15 cellular contexts compared by ENCODE assay signal in the genomic region with DNA sequence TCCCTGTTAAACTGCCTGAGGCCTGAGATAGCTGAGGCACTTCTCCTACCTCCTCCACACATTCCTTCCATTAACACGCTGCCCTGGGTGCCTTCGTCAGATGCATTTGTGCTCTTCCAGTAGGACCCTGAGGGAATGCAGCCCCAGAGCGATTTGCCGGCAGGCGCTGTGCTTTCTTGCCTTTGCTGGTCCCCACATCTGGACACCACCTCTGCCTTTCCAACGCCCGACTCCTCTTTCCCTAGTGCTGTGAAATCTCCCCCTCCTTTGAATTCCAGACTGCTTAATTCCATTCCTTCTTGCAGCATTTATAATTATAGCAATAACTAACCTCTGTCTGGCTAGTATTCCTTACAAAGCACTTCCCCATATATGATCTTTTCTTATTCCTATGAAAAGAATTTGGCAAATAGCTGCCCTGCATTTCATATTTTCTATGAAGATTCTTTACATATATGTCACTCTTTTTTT.
DNase-seq lines count a peak whose midpoint lies in the region; ATAC-seq, FAIRE-seq and TF ChIP-seq lines count a peak whose summit lies in the region.
"Had no signal": no experiment of that assay in that cellular context is flagged by ENCODE, and none has a peak within 500 bp of the region (broad histone marks: within the 10 kb centered on the region; RNA-seq: fewer than 3 reads in every experiment).

No MANE protein-coding gene starts in this region.

- DNase-seq in GM03348 (ENCODE audit: low spot score) (peak; percentile 62), adipocyte (ENCODE audit: low read depth) (peak; percentile 64), keratinocyte (ENCODE audit: low read depth, low spot score) (no peak), suprapubic skin (ENCODE audit: low spot score in 2 of 2) (no peak), thyroid gland (no peak)
- DNase-seq: activated CD4-positive, CD25-positive, alpha-beta regulatory T cell; amygdala; glutamatergic neuron; NCI-H1092; nucleus accumbens had no signal

- H3K27me3 ChIP-seq in adipocyte (replicated peaks; ENCODE audit: control insufficient read depth, insufficient read depth, low read length), result no peaks in the 10 kb centered on the region
- H3K27me3 ChIP-seq in keratinocyte (ENCODE audit: control insufficient read depth, extremely low read depth, insufficient read depth, low read length), result no peaks in the 10 kb centered on the region
- no peaks in the 10 kb centered on the region for H3K27me3 ChIP-seq in suprapubic skin
- H3K27me3 ChIP-seq in thyroid gland, result no peaks in the 10 kb centered on the region
- H3K27me3 ChIP-seq: BLaER1 treated with 17β-estradiol and CSF1 and Interleukin-3, amounts not matched to agents 10 nM and 100 nM had no signal

- H2AFZ ChIP-seq in keratinocyte (ENCODE audit: control insufficient read depth, low read length), result peak overlapping the region; percentile 52
- H2AFZ ChIP-seq: PC-9 had no signal

- H3K4me1 ChIP-seq in adipocyte (ENCODE audit: control insufficient read depth, insufficient read depth, low read length), result no peaks in the 10 kb centered on the region
- H3K4me1 ChIP-seq in keratinocyte (ENCODE audit: control insufficient read depth, extremely low read depth, insufficient read depth, low read length), result peaks cover 28% of the 10 kb centered on the region
- H3K4me1 ChIP-seq in suprapubic skin, result peaks cover 4% of the 10 kb centered on the region
- no peaks in the 10 kb centered on the region for H3K4me1 ChIP-seq in thyroid gland
- H3K4me1 ChIP-seq: BLaER1 treated with 17β-estradiol and CSF1 and Interleukin-3, amounts not matched to agents 10 nM and 100 nM had no signal

- no peak for TF ChIP-seq EP300 in suprapubic skin (IDR thresholded peaks at IDR 0.05)

- WGBS in suprapubic skin, result 71% methylated on average over 7 of the region's 7 CpGs
- WGBS in thyroid gland, 2 donors, result 84 to 89% methylated on average over 7 of the region's 7 CpGs

- no peak overlapping the region for H3K9ac ChIP-seq in adipocyte (ENCODE audit: low read length)
- H3K9ac ChIP-seq in keratinocyte (ENCODE audit: control insufficient read depth, extremely low read depth, insufficient read depth, low read length), result no peak overlapping the region
- H3K9ac ChIP-seq: BLaER1 treated with 17β-estradiol and CSF1 and Interleukin-3, amounts not matched to agents 10 nM and 100 nM had no signal

- dilution Hi-C loops in keratinocyte (cut with MboI; ENCODE audit: extremely low pct_ligation_motif_present, low sequenced_read_pairs), result no loop called here

- FAIRE-seq in keratinocyte (lab: Jason Lieb, UNC), result no peak
- FAIRE-seq: colon had no signal

- H3K36me3 ChIP-seq in adipocyte (ENCODE audit: control insufficient read depth, insufficient read depth, low read length, severe bottlenecking) (no peaks in the 10 kb centered on the region), keratinocyte (ENCODE audit: control insufficient read depth in 2 of 2, extremely low read depth in 1 of 2, insufficient read depth in 2 of 2, low read length in 2 of 2) (no peaks in the 10 kb centered on the region), suprapubic skin (no peaks in the 10 kb centered on the region), thyroid gland (no peaks in the 10 kb centered on the region)
- H3K36me3 ChIP-seq: BLaER1 treated with 17β-estradiol and CSF1 and Interleukin-3, amounts not matched to agents 10 nM and 100 nM had no signal

- no peak for TF ChIP-seq CTCF in keratinocyte (optimal IDR thresholded peaks at IDR 0.05 in 1 of 3, IDR thresholded peaks at IDR 0.05 in 1 of 3, conservative IDR thresholded peaks at IDR 0.05 in 1 of 3; ENCODE audit: extremely low read depth in 1 of 3, insufficient read depth in 2 of 3, low read length in 3 of 3)
- TF ChIP-seq CTCF in suprapubic skin (IDR thresholded peaks at IDR 0.05), result no peak
- no peak for TF ChIP-seq CTCF in thyroid gland (IDR thresholded peaks at IDR 0.05)

- peak overlapping the region; percentile 4 for H3K4me2 ChIP-seq in keratinocyte (ENCODE audit: control insufficient read depth, extremely low read depth, insufficient read depth, low read depth, low read length)
- H3K4me2 ChIP-seq: BLaER1 treated with 17β-estradiol and CSF1 and Interleukin-3, amounts not matched to agents 10 nM and 100 nM had no signal

- H3K27ac ChIP-seq in keratinocyte (ENCODE audit: control insufficient read depth, insufficient read depth, low read length) (peak overlapping the region; percentile 5), suprapubic skin (peak overlapping the region; percentile 17), thyroid gland (no peak overlapping the region)
- H3K27ac ChIP-seq: BLaER1 treated with 17β-estradiol and CSF1 and Interleukin-3, amounts not matched to agents 10 nM and 100 nM; PC-9 had no signal

- no peak overlapping the region for H3K4me3 ChIP-seq in adipocyte (ENCODE audit: low read length)
- H3K4me3 ChIP-seq in keratinocyte (ENCODE audit: control insufficient read depth in 2 of 3, extremely low read depth in 1 of 3, insufficient read depth in 2 of 3, low read depth in 1 of 3, low read length in 3 of 3), result no peak overlapping the region
- H3K4me3 ChIP-seq in suprapubic skin, result no peak overlapping the region
- no peak overlapping the region for H3K4me3 ChIP-seq in thyroid gland (replicated peaks in 1 of 3)
- H3K4me3 ChIP-seq: BLaER1 treated with 17β-estradiol and CSF1 and Interleukin-3, amounts not matched to agents 10 nM and 100 nM; PC-9 had no signal

- no peaks in the 10 kb centered on the region for H3K79me2 ChIP-seq in keratinocyte (ENCODE audit: control insufficient read depth, insufficient read depth, low read length)

- no peaks in the 10 kb centered on the region for H3K9me1 ChIP-seq in keratinocyte (ENCODE audit: control insufficient read depth, extremely low read depth, insufficient read depth, low read length)

- TF ChIP-seq POLR2A in suprapubic skin (IDR thresholded peaks at IDR 0.05), result no peak
- no peak for TF ChIP-seq POLR2A in thyroid gland (IDR thresholded peaks at IDR 0.05)

- H3K9me3 ChIP-seq in adipocyte (ENCODE audit: control insufficient read depth, low read length), result no peaks in the 10 kb centered on the region
- H3K9me3 ChIP-seq in keratinocyte (ENCODE audit: control insufficient read depth, low read depth, low read length), result no peaks in the 10 kb centered on the region
- no peaks in the 10 kb centered on the region for H3K9me3 ChIP-seq in suprapubic skin
- no peaks in the 10 kb centered on the region for H3K9me3 ChIP-seq in thyroid gland

- ATAC-seq in GM21526 (IDR thresholded peaks at IDR 0.05; ENCODE audit: low FRiP score, unreplicated experiment), result no peak
- ATAC-seq in HG02938 (IDR thresholded peaks at IDR 0.05; ENCODE audit: unreplicated experiment), result no peak

- intact Hi-C loops in thyroid gland (cut with DNase I), result loop anchor here (5.0 kb wide), 1 partner anchor 808 kb away; no protein-coding TSS in a partner anchor

- H4K20me1 ChIP-seq in keratinocyte (ENCODE audit: control insufficient read depth, extremely low read depth, insufficient read depth, low read length), result no peaks in the 10 kb centered on the region
- H4K20me1 ChIP-seq: BLaER1 treated with 17β-estradiol and CSF1 and Interleukin-3, amounts not matched to agents 10 nM and 100 nM had no signal

Comparison
In these comparisons a context has a peak if more than half of its experiments do, and no peak if none do; other contexts are left out.
1. DNase-seq: peak in GM03348 (single experiment) and adipocyte (single experiment); none in keratinocyte (single experiment), suprapubic skin (0 of 2) and thyroid gland (0 of 2).
2. H3K27ac ChIP-seq: peak in keratinocyte (single experiment) and suprapubic skin (single experiment); none in thyroid gland (0 of 3).